In the genomic region with DNA sequence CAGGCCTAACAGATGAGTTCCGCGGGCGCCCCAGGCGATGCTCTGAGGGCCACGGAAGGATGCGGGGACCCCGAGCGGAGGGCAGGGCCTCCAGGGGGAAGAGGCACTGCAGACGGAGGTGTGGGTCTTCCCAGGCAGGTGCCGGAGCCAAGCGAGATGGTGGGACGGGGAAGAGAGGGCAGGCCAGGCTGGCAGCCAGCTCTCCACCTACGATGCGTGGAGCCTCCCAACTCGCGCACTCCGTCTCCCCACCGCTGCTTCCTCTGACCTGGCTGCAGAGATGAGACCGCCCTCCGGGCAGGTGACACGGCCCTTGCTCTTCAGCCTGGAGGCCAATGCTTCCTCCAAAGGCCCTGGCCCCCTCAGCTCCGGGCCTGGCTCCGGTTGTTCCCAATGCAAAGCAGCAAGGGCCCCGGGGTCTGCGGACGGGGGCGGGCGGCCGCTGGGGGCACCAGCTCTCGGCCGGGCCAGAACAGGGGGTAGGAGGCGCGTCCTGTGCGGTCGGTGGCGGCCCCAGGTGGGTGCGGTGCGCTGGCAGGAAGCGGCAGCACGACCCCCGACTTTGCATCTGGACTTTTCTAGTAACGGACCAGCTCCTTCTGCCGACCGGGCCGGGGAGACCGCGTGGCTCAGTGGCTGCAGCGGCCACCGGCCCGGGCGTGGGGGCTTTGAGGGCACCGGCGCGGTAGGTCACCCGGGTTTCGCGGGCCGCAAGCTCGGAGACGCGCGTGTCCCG, we compare ENCODE assay signal across 1 cellular context.
TF ChIP-seq lines count a peak whose summit lies in the region.

No MANE protein-coding gene starts in this region.

TF ChIP-seq in SK-N-SH treated with all-trans-retinoic acid at 6 μM for 48 hours, 23 proteins besides CTCF, POLR2A, EP300 and RAD21 (continued from another document):
- TF ChIP-seq, protein P1, sequence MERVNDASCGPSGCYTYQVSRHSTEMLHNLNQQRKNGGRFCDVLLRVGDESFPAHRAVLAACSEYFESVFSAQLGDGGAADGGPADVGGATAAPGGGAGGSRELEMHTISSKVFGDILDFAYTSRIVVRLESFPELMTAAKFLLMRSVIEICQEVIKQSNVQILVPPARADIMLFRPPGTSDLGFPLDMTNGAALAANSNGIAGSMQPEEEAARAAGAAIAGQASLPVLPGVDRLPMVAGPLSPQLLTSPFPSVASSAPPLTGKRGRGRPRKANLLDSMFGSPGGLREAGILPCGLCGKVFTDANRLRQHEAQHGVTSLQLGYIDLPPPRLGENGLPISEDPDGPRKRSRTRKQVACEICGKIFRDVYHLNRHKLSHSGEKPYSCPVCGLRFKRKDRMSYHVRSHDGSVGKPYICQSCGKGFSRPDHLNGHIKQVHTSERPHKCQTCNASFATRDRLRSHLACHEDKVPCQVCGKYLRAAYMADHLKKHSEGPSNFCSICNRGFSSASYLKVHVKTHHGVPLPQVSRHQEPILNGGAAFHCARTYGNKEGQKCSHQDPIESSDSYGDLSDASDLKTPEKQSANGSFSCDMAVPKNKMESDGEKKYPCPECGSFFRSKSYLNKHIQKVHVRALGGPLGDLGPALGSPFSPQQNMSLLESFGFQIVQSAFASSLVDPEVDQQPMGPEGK (CRISPR knock-in tag; IDR thresholded peaks at IDR 0.05; ENCODE audit: borderline replicate concordance): no peak
- TF ChIP-seq, protein P2, sequence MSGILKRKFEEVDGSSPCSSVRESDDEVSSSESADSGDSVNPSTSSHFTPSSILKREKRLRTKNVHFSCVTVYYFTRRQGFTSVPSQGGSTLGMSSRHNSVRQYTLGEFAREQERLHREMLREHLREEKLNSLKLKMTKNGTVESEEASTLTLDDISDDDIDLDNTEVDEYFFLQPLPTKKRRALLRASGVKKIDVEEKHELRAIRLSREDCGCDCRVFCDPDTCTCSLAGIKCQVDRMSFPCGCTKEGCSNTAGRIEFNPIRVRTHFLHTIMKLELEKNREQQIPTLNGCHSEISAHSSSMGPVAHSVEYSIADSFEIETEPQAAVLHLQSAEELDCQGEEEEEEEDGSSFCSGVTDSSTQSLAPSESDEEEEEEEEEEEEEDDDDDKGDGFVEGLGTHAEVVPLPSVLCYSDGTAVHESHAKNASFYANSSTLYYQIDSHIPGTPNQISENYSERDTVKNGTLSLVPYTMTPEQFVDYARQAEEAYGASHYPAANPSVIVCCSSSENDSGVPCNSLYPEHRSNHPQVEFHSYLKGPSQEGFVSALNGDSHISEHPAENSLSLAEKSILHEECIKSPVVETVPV (CRISPR knock-in tag; IDR thresholded peaks at IDR 0.05): no peak
- TF ChIP-seq ZFP3 (CRISPR knock-in tag; IDR thresholded peaks at IDR 0.05) (no peak), ZFP30 (CRISPR knock-in tag; IDR thresholded peaks at IDR 0.05) (no peak), TCF4 (CRISPR knock-in tag; IDR thresholded peaks at IDR 0.05; ENCODE audit: borderline replicate concordance) (no peak), ARNTL (CRISPR knock-in tag; IDR thresholded peaks at IDR 0.05; ENCODE audit: borderline replicate concordance, low read depth) (no peak), BACH2 (CRISPR knock-in tag; IDR thresholded peaks at IDR 0.05; ENCODE audit: borderline replicate concordance) (no peak), ZNF8 (CRISPR knock-in tag; IDR thresholded peaks at IDR 0.05) (no peak), ZNF70 (CRISPR knock-in tag; IDR thresholded peaks at IDR 0.05) (no peak), SNAI2 (CRISPR knock-in tag; IDR thresholded peaks at IDR 0.05) (no peak)
- TF ChIP-seq, protein P3, sequence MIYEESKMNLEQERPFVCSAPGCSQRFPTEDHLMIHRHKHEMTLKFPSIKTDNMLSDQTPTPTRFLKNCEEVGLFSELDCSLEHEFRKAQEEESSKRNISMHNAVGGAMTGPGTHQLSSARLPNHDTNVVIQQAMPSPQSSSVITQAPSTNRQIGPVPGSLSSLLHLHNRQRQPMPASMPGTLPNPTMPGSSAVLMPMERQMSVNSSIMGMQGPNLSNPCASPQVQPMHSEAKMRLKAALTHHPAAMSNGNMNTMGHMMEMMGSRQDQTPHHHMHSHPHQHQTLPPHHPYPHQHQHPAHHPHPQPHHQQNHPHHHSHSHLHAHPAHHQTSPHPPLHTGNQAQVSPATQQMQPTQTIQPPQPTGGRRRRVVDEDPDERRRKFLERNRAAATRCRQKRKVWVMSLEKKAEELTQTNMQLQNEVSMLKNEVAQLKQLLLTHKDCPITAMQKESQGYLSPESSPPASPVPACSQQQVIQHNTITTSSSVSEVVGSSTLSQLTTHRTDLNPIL (CRISPR knock-in tag; IDR thresholded peaks at IDR 0.05; ENCODE audit: low read depth): no peak
